ENCODE assay signal across 8 cellular contexts in the genomic region with DNA sequence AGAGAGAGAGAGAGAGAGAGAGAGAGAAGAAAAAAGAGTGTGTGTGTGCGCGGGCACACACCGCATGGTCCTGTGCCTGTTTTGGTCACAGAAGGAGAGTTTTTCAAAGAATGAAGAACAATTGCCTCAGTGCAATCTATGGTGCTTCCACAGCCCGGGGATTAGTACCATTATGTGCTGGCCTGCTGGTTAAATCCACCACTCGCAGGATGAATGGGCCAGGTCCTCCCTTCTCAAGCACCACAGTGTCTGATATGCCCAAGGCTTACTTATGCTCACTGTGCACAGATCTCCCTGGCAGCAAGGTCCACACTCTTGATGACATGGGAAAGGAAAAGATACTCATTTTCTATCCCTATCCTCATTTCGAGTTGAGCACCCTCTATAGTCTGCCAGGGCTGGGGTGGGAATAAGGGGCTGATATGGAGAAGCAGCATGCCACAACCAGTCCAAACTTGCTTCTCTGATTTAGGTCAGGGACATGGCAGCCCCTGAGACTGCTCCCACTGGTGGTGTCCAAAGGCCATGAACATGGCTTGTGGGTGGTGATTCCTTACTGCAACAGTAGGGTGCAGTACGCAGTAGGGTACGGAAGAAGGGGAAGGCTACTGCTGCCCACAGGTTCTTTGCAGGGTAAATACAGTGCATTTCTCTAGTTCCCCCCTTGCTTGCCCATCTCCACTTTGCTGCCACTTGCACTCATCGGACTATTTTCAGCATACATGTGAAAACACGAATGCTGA. TPM values are rescaled to one million over a fixed set of nuclear protein-coding genes. Genes with fewer than 3 reads are reported as not detected.
A peak's percentile ranks its signal among the peaks of the same experiment; 100 is the strongest.
DNase-seq lines count a peak whose midpoint lies in the region; ATAC-seq, FAIRE-seq and TF ChIP-seq lines count a peak whose summit lies in the region.
"Not testable (repeated sequence)": the region's sequence is repeated elsewhere in the genome, so short reads cannot be mapped to it uniquely, and the experiment has no call there.

No MANE protein-coding gene starts in this region.

- not testable (repeated sequence) for TF ChIP-seq RAD21 in K562 (CRISPR knock-in tag; conservative IDR thresholded peaks at IDR 0.05 in 1 of 2, IDR thresholded peaks at IDR 0.05 in 1 of 2)

- H2AFZ ChIP-seq in K562 (ENCODE audit: low read depth, low read length), result not testable (repeated sequence)

- not testable (repeated sequence) for H3K27ac Mint-ChIP-seq in T-helper 17 cell; activated T-helper 17 cell treated with anti-CD3 and anti-CD28 coated beads, Interleukin-2, amount 50 U/mL, for 72 hours; stimulated activated effector memory CD8-positive, alpha-beta T cell treated with anti-CD3 and anti-CD28 coated beads, Interleukin-12 subunit alpha, Interleukin-12 subunit beta, amount 100 ng/mL, for 72 hours

- not testable (repeated sequence) for H3K9me3 Mint-ChIP-seq in activated T-helper 17 cell treated with anti-CD3 and anti-CD28 coated beads, Interleukin-2, amount 50 U/mL, for 72 hours; stimulated activated effector memory CD8-positive, alpha-beta T cell treated with anti-CD3 and anti-CD28 coated beads, Interleukin-12 subunit alpha, Interleukin-12 subunit beta, amount 100 ng/mL, for 72 hours

- POLR2A ChIA-PET in K562 (lab: Yijun Ruan, JAX), result not testable (repeated sequence)

- not testable (repeated sequence) for DNase-seq in T-helper 17 cell; K562 (ENCODE audit: extremely low read depth in 1 of 4, low spot score in 3 of 4); stimulated activated effector memory CD8-positive, alpha-beta T cell treated with anti-CD3 and anti-CD28 coated beads, Interleukin-12 subunit alpha, Interleukin-12 subunit beta, amount 100 ng/mL, for 72 hours (ENCODE audit: low spot score in 2 of 2)

- not testable (repeated sequence) for H3K27me3 ChIP-seq in K562 (ENCODE audit: control insufficient read depth in 2 of 2, insufficient read depth in 2 of 2, low read length in 2 of 2)

- H3K4me3 Mint-ChIP-seq in T-helper 17 cell; activated T-helper 17 cell treated with anti-CD3 and anti-CD28 coated beads, Interleukin-2, amount 50 U/mL, for 72 hours; stimulated activated effector memory CD8-positive, alpha-beta T cell treated with anti-CD3 and anti-CD28 coated beads, Interleukin-12 subunit alpha, Interleukin-12 subunit beta, amount 100 ng/mL, for 72 hours: not testable (repeated sequence)

- intact Hi-C loops in K562 (cut with micrococcal nuclease), result not testable (repeated sequence)

- not testable (repeated sequence) for H3K9me3 ChIP-seq in T-helper 17 cell (ENCODE audit: control insufficient read depth, low read length, poor library complexity, severe bottlenecking); K562 (replicated peaks; ENCODE audit: control insufficient read depth, insufficient read depth, low read depth, low read length)

- TF ChIP-seq EP300 in K562 (IDR thresholded peaks at IDR 0.05; ENCODE audit: low read length), result not testable (repeated sequence)

- not testable (repeated sequence) for BruUV-seq in K562 (replicated peaks; lab: Mats Ljungman, UMichigan)

- in situ Hi-C loops in K562 (cut with MboI), result not testable (repeated sequence)

- CTCF ChIA-PET in K562 (lab: Yijun Ruan, JAX; ENCODE audit: low intra/inter-chr PET ratio), result not testable (repeated sequence)

- not testable (repeated sequence) for H3K4me1 ChIP-seq in K562 (replicated peaks in 1 of 2; ENCODE audit: control insufficient read depth in 2 of 2, insufficient read depth in 2 of 2, low read length in 2 of 2)

- not testable (repeated sequence) for H3K9ac ChIP-seq in K562 (ENCODE audit: insufficient read depth in 1 of 2, low read depth in 2 of 2, low read length in 2 of 2)

- not testable (repeated sequence) for H3K79me2 ChIP-seq in K562 (ENCODE audit: control insufficient read depth, insufficient read depth, low read length)

- ATAC-seq in GM18502 (IDR thresholded peaks at IDR 0.05; ENCODE audit: poor library complexity, unreplicated experiment), result peak; percentile 47
- peak; percentile 72 for ATAC-seq in GM19351 (IDR thresholded peaks at IDR 0.05; ENCODE audit: unreplicated experiment)
- peak; percentile 68 for ATAC-seq in HG02610 (IDR thresholded peaks at IDR 0.05; ENCODE audit: unreplicated experiment)
- peak; percentile 67 for ATAC-seq in HG03175 (IDR thresholded peaks at IDR 0.05; ENCODE audit: unreplicated experiment)
- peak; percentile 46 for ATAC-seq in T-helper 17 cell
- ATAC-seq in activated T-helper 17 cell treated with anti-CD3 and anti-CD28 coated beads, Interleukin-2, amount 50 U/mL, for 72 hours (replicated peaks), result peak; percentile 63
- ATAC-seq in K562, result peak; percentile 93
- peak; percentile 46 for ATAC-seq in stimulated activated effector memory CD8-positive, alpha-beta T cell treated with anti-CD3 and anti-CD28 coated beads, Interleukin-12 subunit alpha, Interleukin-12 subunit beta, amount 100 ng/mL, for 72 hours

- FAIRE-seq in K562 (lab: Jason Lieb, UNC), result not testable (repeated sequence)

- H3K4me1 Mint-ChIP-seq in T-helper 17 cell; activated T-helper 17 cell treated with anti-CD3 and anti-CD28 coated beads, Interleukin-2, amount 50 U/mL, for 72 hours; stimulated activated effector memory CD8-positive, alpha-beta T cell treated with anti-CD3 and anti-CD28 coated beads, Interleukin-12 subunit alpha, Interleukin-12 subunit beta, amount 100 ng/mL, for 72 hours: not testable (repeated sequence)

- H3K27ac ChIP-seq in K562 (ENCODE audit: extremely low read depth, low read depth, low read length), result not testable (repeated sequence)

- H3K27me3 Mint-ChIP-seq in T-helper 17 cell; activated T-helper 17 cell treated with anti-CD3 and anti-CD28 coated beads, Interleukin-2, amount 50 U/mL, for 72 hours: not testable (repeated sequence)

- TF ChIP-seq CTCF in K562 (IDR thresholded peaks at IDR 0.05 in 2 of 3, conservative IDR thresholded peaks at IDR 0.05 in 1 of 3; ENCODE audit: insufficient read depth in 2 of 3, low read depth in 1 of 3, low read length in 3 of 3), result not testable (repeated sequence)

- not testable (repeated sequence) for H3K9me1 ChIP-seq in K562 (ENCODE audit: control insufficient read depth, insufficient read depth, low read length)

- TF ChIP-seq POLR2A in K562 (conservative IDR thresholded peaks at IDR 0.05), result not testable (repeated sequence)

- H4K20me1 ChIP-seq in K562 (replicated peaks; ENCODE audit: control insufficient read depth, insufficient read depth, low read length), result not testable (repeated sequence)

- no CpG with 5 or more reads among the region's 10 CpGs for WGBS in K562 (ENCODE audit: insufficient coverage, low coverage, missing lambda C conversion rate)

- not testable (repeated sequence) for H3K4me3 ChIP-seq in K562

- not testable (repeated sequence) for H3K36me3 ChIP-seq in K562 (ENCODE audit: control insufficient read depth, insufficient read depth, low read length)

- H3K36me3 Mint-ChIP-seq in T-helper 17 cell (ENCODE audit: low read depth); activated T-helper 17 cell treated with anti-CD3 and anti-CD28 coated beads, Interleukin-2, amount 50 U/mL, for 72 hours (ENCODE audit: low read depth); stimulated activated effector memory CD8-positive, alpha-beta T cell treated with anti-CD3 and anti-CD28 coated beads, Interleukin-12 subunit alpha, Interleukin-12 subunit beta, amount 100 ng/mL, for 72 hours: not testable (repeated sequence)

- H3K4me2 ChIP-seq in K562 (ENCODE audit: insufficient read depth, low read length), result not testable (repeated sequence)

RNA-seq across cellular contexts. Expression of gene USP51, which starts 18.9 kb away (rescaled TPM):
- total RNA-seq in T-helper 17 cell (1 to 10 TPM; 1.5 to 1.8 TPM), K562 (2014; rRNA removed) (0.95 and 1.2 TPM in 2 replicates), K562 (2014; rRNA removed; fragmentation: Illumina TruSeq; extraction: Trizol) (1.3 and 1.6 TPM in 2 replicates), K562 (2015; rRNA removed; fragmentation: Illumina TruSeq; extraction: Trizol) (3.8 and 3.9 TPM in 2 replicates), K562 (2021) (1.8 and 2.0 TPM in 2 replicates)
- 1 to 10 TPM; 2.0 to 3.0 TPM for total RNA-seq in activated T-helper 17 cell treated with anti-CD3 and anti-CD28 coated beads, Interleukin-2, amount 50 U/mL, for 72 hours
- 4.2 and 4.7 TPM in 2 replicates for total RNA-seq in K562 (2011; cell fraction: chromatin; rRNA removed; ENCODE audit: low replicate concordance)
- total RNA-seq in K562 (2011; cell fraction: nucleolus; rRNA removed), result 3.0 and 3.3 TPM in 2 replicates
- 2.7 and 3.5 TPM in 2 replicates for total RNA-seq in K562 (2011; cell fraction: nucleoplasm; rRNA removed)
- polyA plus RNA-seq in K562 (2011; rRNA removed) (3.0 and 3.5 TPM in 2 replicates), K562 (2014; fragmentation: Illumina TruSeq; extraction: Trizol) (1.1 and 1.6 TPM in 2 replicates), K562 (2014; fragmentation: Nextera tagmentation; extraction: Ambion mirVana) (under 1 TPM; 0.59 to 0.96 TPM), K562 (2014; rRNA removed) (0.77 and 0.93 TPM in 2 replicates)
- polyA plus RNA-seq in K562 (2011; cell fraction: cytosol; rRNA removed), result 2.3 and 2.7 TPM in 2 replicates
- 2.8 and 3.2 TPM in 2 replicates for polyA plus RNA-seq in K562 (2011; cell fraction: nucleus; rRNA removed)
- 1.7 and 1.9 TPM in 2 replicates for polyA plus RNA-seq in K562 (2012)
- 7.0 and 8.2 TPM in 2 replicates for polyA minus RNA-seq in K562 (2011; rRNA and poly(A)+ RNA removed)
- 1.9 and 3.8 TPM in 2 replicates for polyA minus RNA-seq in K562 (2011; cell fraction: cytosol; rRNA and poly(A)+ RNA removed)
- polyA minus RNA-seq in K562 (2011; cell fraction: nucleus; rRNA and poly(A)+ RNA removed), result 2.6 and 6.3 TPM in 2 replicates

RNA-seq across cellular contexts. Expression of gene MAGEH1, which starts 56.7 kb away (rescaled TPM):
- total RNA-seq in T-helper 17 cell (10 to 100 TPM; 13.1 to 13.5 TPM), K562 (2014; rRNA removed) (9.2 and 13.6 TPM in 2 replicates), K562 (2014; rRNA removed; fragmentation: Illumina TruSeq; extraction: Trizol) (8.8 TPM in 2 replicates), K562 (2015; rRNA removed; fragmentation: Illumina TruSeq; extraction: Trizol) (8.6 and 9.6 TPM in 2 replicates), K562 (2021) (7.3 and 7.5 TPM in 2 replicates)
- total RNA-seq in activated T-helper 17 cell treated with anti-CD3 and anti-CD28 coated beads, Interleukin-2, amount 50 U/mL, for 72 hours, result 10 to 100 TPM; 13.9 to 14.5 TPM
- 8.6 and 9.0 TPM in 2 replicates for total RNA-seq in K562 (2011; cell fraction: chromatin; rRNA removed; ENCODE audit: low replicate concordance)
- 14.0 and 14.3 TPM in 2 replicates for total RNA-seq in K562 (2011; cell fraction: nucleolus; rRNA removed)
- 14.8 and 15.0 TPM in 2 replicates for total RNA-seq in K562 (2011; cell fraction: nucleoplasm; rRNA removed)
- polyA plus RNA-seq in K562 (2011; rRNA removed) (11.2 and 13.5 TPM in 2 replicates), K562 (2014; fragmentation: Illumina TruSeq; extraction: Trizol) (9.0 and 9.4 TPM in 2 replicates), K562 (2014; fragmentation: Nextera tagmentation; extraction: Ambion mirVana) (1 to 10 TPM; 3.7 to 4.1 TPM), K562 (2014; rRNA removed) (12.9 and 14.9 TPM in 2 replicates)
- polyA plus RNA-seq in K562 (2011; cell fraction: cytosol; rRNA removed), result 11.5 and 13.7 TPM in 2 replicates
- 6.2 and 12.0 TPM in 2 replicates for polyA plus RNA-seq in K562 (2011; cell fraction: nucleus; rRNA removed)
- polyA plus RNA-seq in K562 (2012), result 9.1 and 13.3 TPM in 2 replicates
- 3.4 and 4.3 TPM in 2 replicates for polyA minus RNA-seq in K562 (2011; rRNA and poly(A)+ RNA removed)
- polyA minus RNA-seq in K562 (2011; cell fraction: cytosol; rRNA and poly(A)+ RNA removed), result 2.1 and 2.4 TPM in 2 replicates
- polyA minus RNA-seq in K562 (2011; cell fraction: nucleus; rRNA and poly(A)+ RNA removed), result 1.5 and 3.7 TPM in 2 replicates
